In the genomic region with DNA sequence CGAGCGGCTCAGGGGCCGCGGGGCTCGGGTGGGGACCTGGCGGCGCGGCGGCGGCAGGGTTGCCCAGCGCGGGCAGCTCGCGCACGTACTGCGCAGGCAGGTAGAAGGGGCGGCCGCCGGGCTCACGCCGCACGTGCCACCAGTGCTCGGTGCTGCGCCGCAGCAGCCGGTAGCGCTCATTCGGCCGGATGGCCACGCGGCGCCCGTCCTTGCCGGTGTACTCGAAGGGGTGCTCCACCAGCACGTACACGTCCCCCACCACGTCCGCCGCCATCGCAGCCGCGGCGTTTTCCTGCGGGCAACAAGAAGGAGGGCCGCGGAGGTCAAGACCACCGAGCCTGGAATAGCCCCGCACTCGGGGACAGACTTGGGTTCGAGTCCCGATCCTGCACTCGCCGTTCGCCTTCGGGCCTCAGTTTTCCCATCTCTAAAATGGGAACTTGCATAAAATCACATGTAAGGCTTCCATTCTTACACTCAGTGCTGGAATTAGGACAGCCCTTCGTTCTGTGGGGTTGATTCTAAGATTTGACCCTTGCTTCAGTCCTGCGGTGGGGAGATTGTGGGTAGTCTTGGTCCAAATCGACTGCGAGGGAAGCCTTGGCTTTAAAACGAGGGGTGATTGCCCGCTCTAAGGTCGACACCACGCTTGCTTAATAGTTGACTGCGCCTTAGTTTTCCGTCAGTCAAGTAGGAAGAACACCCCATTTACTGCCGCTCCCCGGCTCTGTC, we compare ENCODE assay signal across 10 cellular contexts. TPM values are rescaled to one million over a fixed set of nuclear protein-coding genes. Genes with fewer than 3 reads are reported as not detected.
DNase-seq lines count a peak whose midpoint lies in the region; ATAC-seq, FAIRE-seq and TF ChIP-seq lines count a peak whose summit lies in the region.
"Had no signal": no experiment of that assay in that cellular context is flagged by ENCODE, and none has a peak within 500 bp of the region (broad histone marks: within the 10 kb centered on the region; RNA-seq: fewer than 3 reads in every experiment).

No MANE protein-coding gene starts in this region.

- no peak for FAIRE-seq in bronchial epithelial cell (lab: Jason Lieb, UNC)
- FAIRE-seq: D721Med had no signal

- H3K36me3 ChIP-seq in bronchial epithelial cell (ENCODE audit: control insufficient read depth, insufficient read depth, low read length) (peaks cover 6% of the 10 kb centered on the region), upper lobe of right lung (no peaks in the 10 kb centered on the region)
- H3K36me3 ChIP-seq: SJCRH30 had no signal

- H3K27me3 ChIP-seq in bronchial epithelial cell (ENCODE audit: control insufficient read depth, insufficient read depth, low read length) (no peaks in the 10 kb centered on the region), upper lobe of right lung (no peaks in the 10 kb centered on the region)
- H3K27me3 ChIP-seq: SJCRH30 had no signal

- H3K9me3 Mint-ChIP-seq in memory B cell, result no peaks in the 10 kb centered on the region

- H3K4me3 ChIP-seq in bronchial epithelial cell (ENCODE audit: low read depth, low read length) (peak overlapping the region; percentile 89), upper lobe of right lung (peak overlapping the region; percentile 61)
- H3K4me3 ChIP-seq: SJCRH30 had no signal

- H3K4me1 ChIP-seq in upper lobe of right lung, result peaks cover 36% of the 10 kb centered on the region
- H3K4me1 ChIP-seq: SJCRH30 had no signal

- peak overlapping the region; percentile 35 for H3K27ac Mint-ChIP-seq in memory B cell

- no peaks in the 10 kb centered on the region for H3K36me3 Mint-ChIP-seq in memory B cell

- H3K4me3 Mint-ChIP-seq in memory B cell, result peak overlapping the region; percentile 89

- intact Hi-C loops in Right ventricle myocardium inferior (cut with DNase I) (no loop called here), left cardiac atrium (cut with DNase I) (no loop called here), upper lobe of right lung (cut with DNase I) (no loop called here)

- no peaks in the 10 kb centered on the region for H3K27me3 Mint-ChIP-seq in memory B cell

- H3K4me1 Mint-ChIP-seq in memory B cell, result peaks cover 20% of the 10 kb centered on the region

- DNase-seq in Right ventricle myocardium inferior (ENCODE audit: missing footprints) (peak; percentile 60), left cardiac atrium (no peak), bronchial epithelial cell (ENCODE audit: low read depth) (no peak), memory B cell (ENCODE audit: low spot score in 2 of 2) (no peak), upper lobe of right lung (peak; percentile 59), C1 segment of cervical spinal cord (lab: John Stamatoyannopoulos, UW) (no peak), activated gamma-delta T cell (lab: John Stamatoyannopoulos, UW) (no peak)
- DNase-seq: SJCRH30 had no signal

- TF ChIP-seq CTCF in bronchial epithelial cell (IDR thresholded peaks at IDR 0.05; ENCODE audit: insufficient read depth, low read length, severe bottlenecking) (no peak), upper lobe of right lung (IDR thresholded peaks at IDR 0.05) (no peak)

- peak overlapping the region; percentile 87 for H3K27ac ChIP-seq in upper lobe of right lung
- H3K27ac ChIP-seq: SJCRH30 had no signal

- ATAC-seq in Right ventricle myocardium inferior (no peak), left cardiac atrium (no peak), memory B cell (ENCODE audit: low read depth) (no peak), upper lobe of right lung (no peak), GM18867 (IDR thresholded peaks at IDR 0.05; ENCODE audit: unreplicated experiment) (no peak)

- no peaks in the 10 kb centered on the region for H3K9me3 ChIP-seq in upper lobe of right lung
- H3K9me3 ChIP-seq: SJCRH30 had no signal

RNA-seq across cellular contexts. Expression of gene ARHGAP27, which starts 2.5 kb away (rescaled TPM):
- total RNA-seq in Right ventricle myocardium inferior, result 34.4 TPM
- 10 to 100 TPM; 27.3 to 32.6 TPM for total RNA-seq in left cardiac atrium
- 27.1 and 38.3 TPM in 2 replicates for total RNA-seq in bronchial epithelial cell
- total RNA-seq in upper lobe of right lung, result 73.8 TPM

Comparison
In these comparisons a context has a peak if more than half of its experiments do, and no peak if none do; other contexts are left out.
1. DNase-seq: peak in Right ventricle myocardium inferior (single experiment) and upper lobe of right lung (single experiment); none in left cardiac atrium (single experiment), bronchial epithelial cell (single experiment), memory B cell (0 of 2), C1 segment of cervical spinal cord (0 of 14) and activated gamma-delta T cell (single experiment).